Comparison of ENCODE assay signal across 13 cellular contexts in genomic region chr17:8628172-8628571, GRCh38. TPM values are rescaled to one million over a fixed set of nuclear protein-coding genes. Genes with fewer than 3 reads are reported as not detected.
DNase-seq lines count a peak whose midpoint lies in the region; ATAC-seq and TF ChIP-seq lines count a peak whose summit lies in the region.
"Had no signal": no experiment of that assay in that cellular context is flagged by ENCODE, and none has a peak within 500 bp of the region (broad histone marks: within the 10 kb centered on the region; RNA-seq: fewer than 3 reads in every experiment).

No MANE protein-coding gene starts in this region.

- no peak overlapping the region for H3K27ac ChIP-seq in HUES6 (ENCODE audit: low read depth, low read length)
- H3K27ac ChIP-seq in coronary artery, result peak overlapping the region; percentile 92 to 98
- H3K27ac ChIP-seq in stomach, result no peak overlapping the region

- TF ChIP-seq CTCF in Calu3 (IDR thresholded peaks at IDR 0.05; ENCODE audit: unreplicated experiment) (no peak), coronary artery (IDR thresholded peaks at IDR 0.05) (no peak), nephron (IDR thresholded peaks at IDR 0.05; ENCODE audit: unreplicated experiment in 3 of 3) (no peak), stomach (IDR thresholded peaks at IDR 0.05) (no peak)

- H3K9me3 ChIP-seq in HUES6 (ENCODE audit: control insufficient read depth, insufficient read depth, low read depth, low read length), result no peaks in the 10 kb centered on the region
- no peaks in the 10 kb centered on the region for H3K9me3 ChIP-seq in stomach

- CTCF ChIA-PET in Calu3 (lab: Charles Lee), result no interaction called here

- H3K4me1 Mint-ChIP-seq in Calu3 (ENCODE audit: low read depth, unreplicated experiment), result peaks cover 10% of the 10 kb centered on the region
- peaks cover 25% of the 10 kb centered on the region for H3K4me1 Mint-ChIP-seq in nephron

- ATAC-seq in GM19397 (IDR thresholded peaks at IDR 0.05; ENCODE audit: unreplicated experiment) (no peak), HG03025 (IDR thresholded peaks at IDR 0.05; ENCODE audit: low FRiP score, unreplicated experiment) (no peak)
- ATAC-seq: activated T-cell treated with anti-CD3 and anti-CD28 coated beads, Interleukin-2, amount 50 U/mL, for 72 hours; natural killer cell treated with Interleukin-12 subunit alpha and Interleukin-12 subunit beta and Interleukin-15 and Interleukin-18, amount 100 ng/mL, for 72 hours had no signal

- DNase-seq in Calu3 (no peak), coronary artery (ENCODE audit: low spot score) (no peak), stomach (no peak), NCI-H2227 (lab: John Stamatoyannopoulos, UW; ENCODE audit: unreplicated experiment) (no peak)
- DNase-seq: activated CD4-positive, CD25-positive, alpha-beta regulatory T cell; activated T-cell treated with anti-CD3 and anti-CD28 coated beads, Interleukin-2, amount 50 U/mL, for 72 hours; NCI-H446 treated with DMSO at 0.1 percent for 48 hours; stimulated activated CD4-positive, alpha-beta T cell treated with anti-CD3 and anti-CD28 coated beads, Interleukin-15, amount 100 ng/mL, for 24 hours had no signal

- peaks cover 25% of the 10 kb centered on the region for H3K4me1 ChIP-seq in HUES6 (ENCODE audit: control insufficient read depth, insufficient read depth, low read length)
- H3K4me1 ChIP-seq in stomach, result peaks cover 9 to 39% (median 30%) of the 10 kb centered on the region in 4 donors

- no peaks in the 10 kb centered on the region for H3K27me3 Mint-ChIP-seq in Calu3 (ENCODE audit: unreplicated experiment)
- H3K27me3 Mint-ChIP-seq in nephron (ENCODE audit: low read depth), result no peaks in the 10 kb centered on the region

- H3K36me3 Mint-ChIP-seq in Calu3 (ENCODE audit: insufficient read depth, unreplicated experiment) (peaks cover 28% of the 10 kb centered on the region), nephron (ENCODE audit: low read depth) (peaks cover 14% of the 10 kb centered on the region)
- H3K36me3 Mint-ChIP-seq: natural killer cell treated with Interleukin-12 subunit alpha and Interleukin-12 subunit beta and Interleukin-15 and Interleukin-18, amount 100 ng/mL, for 72 hours had no signal

- intact Hi-C loops in Calu3 (cut with micrococcal nuclease; ENCODE audit: unreplicated experiment), result no loop called here
- intact Hi-C loops in stomach (cut with DNase I; ENCODE audit: low total_unique reads), result no loop called here

- 74 to 84% (median 75%) methylated on average over 2 of the region's 2 CpGs for WGBS in stomach, 5 donors

- peak overlapping the region; percentile 55 for H3K9ac ChIP-seq in HUES6 (ENCODE audit: low read length)

- TSS peak; percentile 41 for BruUV-seq in Calu3 (replicated peaks; lab: Mats Ljungman, UMichigan)

- no peak for TF ChIP-seq EP300 in stomach (IDR thresholded peaks at IDR 0.05)

- H3K4me3 ChIP-seq in HUES6 (ENCODE audit: low read depth, low read length) (peak overlapping the region; percentile 99), coronary artery (peak overlapping the region; percentile 93), stomach (no peak overlapping the region)

- H3K4me3 Mint-ChIP-seq in Calu3 (ENCODE audit: low read depth, unreplicated experiment) (no peak overlapping the region), nephron (peak overlapping the region; percentile 88 to 100 (median 99))

- H3K27me3 ChIP-seq in HUES6 (ENCODE audit: control insufficient read depth, insufficient read depth, low read length) (no peaks in the 10 kb centered on the region), stomach (peaks cover 0 to 45% (median 27%) of the 10 kb centered on the region in 3 donors)

- H3K27ac Mint-ChIP-seq in Calu3 (ENCODE audit: unreplicated experiment), result no peak overlapping the region
- peak overlapping the region; percentile 78 to 95 (median 94) for H3K27ac Mint-ChIP-seq in nephron
- H3K27ac Mint-ChIP-seq: activated T-cell treated with anti-CD3 and anti-CD28 coated beads, Interleukin-2, amount 50 U/mL, for 72 hours; natural killer cell treated with Interleukin-12 subunit alpha and Interleukin-12 subunit beta and Interleukin-15 and Interleukin-18, amount 100 ng/mL, for 72 hours had no signal

- 0 out of 2 replicates have a peak, but pooled peaks cover under 1% of the 10 kb centered on the region for H3K36me3 ChIP-seq in HUES6 (ENCODE audit: control insufficient read depth, insufficient read depth, low read length)
- H3K36me3 ChIP-seq in stomach, result no peaks in the 10 kb centered on the region

- TF ChIP-seq POLR2A in stomach (IDR thresholded peaks at IDR 0.05), result no peak

- H3K9me3 Mint-ChIP-seq in Calu3 (ENCODE audit: low read depth, unreplicated experiment) (no peaks in the 10 kb centered on the region), nephron (no peaks in the 10 kb centered on the region)
- H3K9me3 Mint-ChIP-seq: activated T-cell treated with anti-CD3 and anti-CD28 coated beads, Interleukin-2, amount 50 U/mL, for 72 hours; natural killer cell treated with Interleukin-12 subunit alpha and Interleukin-12 subunit beta and Interleukin-15 and Interleukin-18, amount 100 ng/mL, for 72 hours had no signal

RNA-seq across cellular contexts. Expression of gene MYH10, which starts 2.4 kb away (rescaled TPM):
- total RNA-seq in Calu3 (2022) (31.2 and 37.0 TPM in 2 replicates), stomach (100 to 1,000 TPM in 1 of 5 donors, 10 to 100 TPM in 3, 1 to 10 TPM in 1; 9.3 to 104 (median 24.2) TPM)
- 1 to 10 TPM; 1.8 to 2.4 (median 2.3) TPM for polyA plus RNA-seq in stomach

Comparison
In these comparisons a context has a peak if more than half of its experiments do, and no peak if none do; other contexts are left out.
1. H3K27ac ChIP-seq: peak in coronary artery (2 of 2); none in HUES6 (single experiment) and stomach (0 of 5).
2. H3K4me3 ChIP-seq: peak in HUES6 (single experiment) and coronary artery (single experiment); none in stomach (0 of 4).